Comparison of ENCODE assay signal across 22 cellular contexts in genomic region chr1:161787355-161787754, GRCh38. TPM values are rescaled to one million over a fixed set of nuclear protein-coding genes. Genes with fewer than 3 reads are reported as not detected.
DNase-seq lines count a peak whose midpoint lies in the region; ATAC-seq and TF ChIP-seq lines count a peak whose summit lies in the region.
"Had no signal": no experiment of that assay in that cellular context is flagged by ENCODE, and none has a peak within 500 bp of the region (broad histone marks: within the 10 kb centered on the region; RNA-seq: fewer than 3 reads in every experiment).

No MANE protein-coding gene starts in this region.

- no peak for TF ChIP-seq CTCF in MCF 10A (IDR thresholded peaks at IDR 0.05; ENCODE audit: unreplicated experiment)
- no peak for TF ChIP-seq CTCF in breast epithelium (IDR thresholded peaks at IDR 0.05)
- TF ChIP-seq CTCF in foreskin fibroblast (IDR thresholded peaks at IDR 0.05; ENCODE audit: low read depth, low read length): peak; percentile 18

- H3K9me3 ChIP-seq in breast epithelium: no peaks in the 10 kb centered on the region
- H3K9me3 ChIP-seq: A549, psoas muscle, spleen had no signal

- TF ChIP-seq POLR2A in breast epithelium (IDR thresholded peaks at IDR 0.05): no peak

- no peaks in the 10 kb centered on the region for H3K9me3 Mint-ChIP-seq in MCF 10A (ENCODE audit: unreplicated experiment)
- H3K9me3 Mint-ChIP-seq: CD4-positive, alpha-beta memory T cell; natural killer cell had no signal

- ATAC-seq in GM19463 (IDR thresholded peaks at IDR 0.05; ENCODE audit: unreplicated experiment) (no peak), GM19395 (IDR thresholded peaks at IDR 0.05; ENCODE audit: unreplicated experiment) (no peak), GM19467 (IDR thresholded peaks at IDR 0.05; ENCODE audit: unreplicated experiment) (no peak)
- ATAC-seq: A549; activated CD4-positive, alpha-beta T cell treated with anti-CD3 and anti-CD28 coated beads for 36 hours; activated CD8-positive, alpha-beta memory T cell treated with anti-CD3 and anti-CD28 coated beads, Interleukin-2, amount 10 ng/mL, durations not matched to agents 7 days and 5 days; left cardiac atrium; natural killer cell; psoas muscle had no signal

- peaks cover 66% of the 10 kb centered on the region for H3K36me3 Mint-ChIP-seq in MCF 10A (ENCODE audit: insufficient read depth, unreplicated experiment)

- H3K27ac ChIP-seq in breast epithelium: no peak overlapping the region
- H3K27ac ChIP-seq: A549, dorsolateral prefrontal cortex, psoas muscle, spleen had no signal

- H3K27ac Mint-ChIP-seq in MCF 10A (ENCODE audit: low read depth, unreplicated experiment): peak overlapping the region; percentile 8
- H3K27ac Mint-ChIP-seq: activated CD4-positive, alpha-beta T cell treated with anti-CD3 and anti-CD28 coated beads for 36 hours; activated CD8-positive, alpha-beta memory T cell treated with anti-CD3 and anti-CD28 coated beads, Interleukin-2, amount 10 ng/mL, durations not matched to agents 7 days and 5 days had no signal

- POLR2A ChIA-PET in MCF 10A (lab: Yijun Ruan, JAX): no interaction called here

- H3K27me3 Mint-ChIP-seq in MCF 10A (ENCODE audit: insufficient read depth, unreplicated experiment): no peaks in the 10 kb centered on the region
- H3K27me3 Mint-ChIP-seq: activated CD4-positive, alpha-beta T cell treated with anti-CD3 and anti-CD28 coated beads for 36 hours; activated CD8-positive, alpha-beta memory T cell treated with anti-CD3 and anti-CD28 coated beads, Interleukin-2, amount 10 ng/mL, durations not matched to agents 7 days and 5 days; CD4-positive, alpha-beta memory T cell had no signal

- no TSS peak for BruUV-seq in MCF 10A (replicated peaks; lab: Mats Ljungman, UMichigan)

- no peak for DNase-seq in MCF 10A (ENCODE audit: unreplicated experiment)
- no peak for DNase-seq in breast epithelium (ENCODE audit: low spot score in 2 of 2)
- DNase-seq in SK-MEL-5 (ENCODE audit: low read depth, low spot score): peak; percentile 22
- DNase-seq in foreskin fibroblast: no peak
- no peak for DNase-seq in effector CD4-positive, alpha-beta T cell
- DNase-seq: activated CD4-positive, alpha-beta T cell treated with anti-CD3 and anti-CD28 coated beads for 36 hours; activated CD8-positive, alpha-beta memory T cell treated with anti-CD3 and anti-CD28 coated beads, Interleukin-2, amount 10 ng/mL, durations not matched to agents 7 days and 5 days; activated effector memory CD4-positive, alpha-beta T cell treated with Interleukin-2 at 50 U/mL for 16 hours; CD4-positive, alpha-beta memory T cell; dorsolateral prefrontal cortex; left cardiac atrium; natural killer cell; NCI-H1417; NCI-H2171 treated with DMSO at 0.1 percent for 48 hours; NCI-H748 treated with DMSO at 0.1 percent for 48 hours; psoas muscle; spleen; stimulated activated CD4-positive, alpha-beta T cell treated with anti-CD3 and anti-CD28 coated beads, Interleukin-4, amount 100 ng/mL, for 4 hours had no signal

- no peak overlapping the region for H3K4me3 Mint-ChIP-seq in MCF 10A (ENCODE audit: unreplicated experiment)
- H3K4me3 Mint-ChIP-seq: activated CD4-positive, alpha-beta T cell treated with anti-CD3 and anti-CD28 coated beads for 36 hours; activated CD8-positive, alpha-beta memory T cell treated with anti-CD3 and anti-CD28 coated beads, Interleukin-2, amount 10 ng/mL, durations not matched to agents 7 days and 5 days; CD4-positive, alpha-beta memory T cell; natural killer cell had no signal

- H3K4me1 Mint-ChIP-seq in MCF 10A (ENCODE audit: insufficient read depth, unreplicated experiment): peaks cover 11% of the 10 kb centered on the region
- H3K4me1 Mint-ChIP-seq: natural killer cell had no signal

- CTCF ChIA-PET in MCF 10A (lab: Yijun Ruan, JAX): interaction anchor here (1.4 kb wide), 1 partner anchor 249 kb away, joined by 10 read pairs; no protein-coding TSS in a partner anchor

- H3K4me1 ChIP-seq in breast epithelium: no peaks in the 10 kb centered on the region
- H3K4me1 ChIP-seq: A549, psoas muscle, spleen had no signal

- H3K4me3 ChIP-seq in breast epithelium (no peak overlapping the region), foreskin fibroblast (ENCODE audit: low read depth in 1 of 2, low read length in 2 of 2) (no peak overlapping the region)
- H3K4me3 ChIP-seq: A549, dorsolateral prefrontal cortex, psoas muscle, spleen had no signal

- no peaks in the 10 kb centered on the region for H3K27me3 ChIP-seq in breast epithelium
- H3K27me3 ChIP-seq: dorsolateral prefrontal cortex, spleen had no signal

- no peaks in the 10 kb centered on the region for H3K36me3 ChIP-seq in breast epithelium

- in situ Hi-C loops in SK-MEL-5 (cut with HindIII; ENCODE audit: low pct_unique_long_range_greater_than_20kb, low sequenced_read_pairs): no loop called here

- intact Hi-C loops in MCF 10A (cut with micrococcal nuclease) (no loop called here), breast epithelium (cut with DNase I; ENCODE audit: low total_unique reads) (no loop called here)

RNA-seq across cellular contexts. Expression of gene ATF6, which starts 21.2 kb away (rescaled TPM):
- total RNA-seq in MCF 10A (2022) (56.3 and 71.8 TPM in 2 replicates), breast epithelium (10 to 100 TPM; 31.0 to 56.1 (median 34.1) TPM)
- total RNA-seq in SK-MEL-5 (2014; rRNA removed; shearing (Covaris generic)): 35.2 and 38.8 TPM in 2 replicates
- polyA plus RNA-seq in SK-MEL-5 (2015; cell fraction: cytosol; rRNA removed): 28.3 and 37.7 TPM in 2 replicates
- polyA plus RNA-seq in SK-MEL-5 (2015; cell fraction: nucleus; rRNA removed): 7.4 and 10.5 TPM in 2 replicates

RNA-seq across cellular contexts. Expression of gene DUSP12, which starts 37.8 kb away (rescaled TPM):
- total RNA-seq in MCF 10A (2022) (57.0 and 65.0 TPM in 2 replicates), breast epithelium (10 to 100 TPM; 14.6 to 44.9 (median 36.1) TPM)
- total RNA-seq in SK-MEL-5 (2014; rRNA removed; shearing (Covaris generic)): 38.7 and 40.7 TPM in 2 replicates
- polyA plus RNA-seq in SK-MEL-5 (2015; cell fraction: cytosol; rRNA removed): 26.3 and 31.3 TPM in 2 replicates
- 47.6 and 52.7 TPM in 2 replicates for polyA plus RNA-seq in SK-MEL-5 (2015; cell fraction: nucleus; rRNA removed)
